In the genomic region with DNA sequence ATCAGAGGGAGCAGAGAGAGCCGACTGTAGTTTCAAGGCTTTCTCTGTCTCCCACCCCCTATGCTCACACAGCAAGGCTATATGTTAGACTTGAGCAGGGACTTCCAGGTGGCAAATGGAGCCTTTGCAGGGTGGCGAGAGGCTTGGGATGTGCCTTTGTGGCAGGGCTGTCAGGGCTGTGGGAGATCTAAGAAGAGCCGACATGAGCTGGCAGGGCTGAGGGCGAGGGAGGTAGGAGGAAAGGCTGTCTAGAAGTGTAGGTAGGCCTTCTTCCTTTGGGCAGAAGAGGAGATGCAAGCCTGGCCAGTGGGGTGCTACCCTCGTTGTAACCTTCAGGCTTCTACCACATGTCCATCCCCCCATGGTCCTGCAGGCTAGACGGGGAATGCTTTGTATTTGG, we compare ENCODE assay signal across 12 cellular contexts. TPM values are rescaled to one million over a fixed set of nuclear protein-coding genes. Genes with fewer than 3 reads are reported as not detected.
DNase-seq lines count a peak whose midpoint lies in the region; ATAC-seq and TF ChIP-seq lines count a peak whose summit lies in the region.
"Had no signal": no experiment of that assay in that cellular context is flagged by ENCODE, and none has a peak within 500 bp of the region (broad histone marks: within the 10 kb centered on the region; RNA-seq: fewer than 3 reads in every experiment).

No MANE protein-coding gene starts in this region.

- TF ChIP-seq CTCF in GM23338 (conservative IDR thresholded peaks at IDR 0.05; ENCODE audit: low read depth in 2 of 2) (no peak), WTC11 (IDR thresholded peaks at IDR 0.05) (no peak), suprapubic skin (IDR thresholded peaks at IDR 0.05) (no peak), brain microvascular endothelial cell (IDR thresholded peaks at IDR 0.05; ENCODE audit: low read depth, low read length, missing control alignments) (no peak)

- H3K36me3 Mint-ChIP-seq in GM23338 (ENCODE audit: low read depth), result no peaks in the 10 kb centered on the region
- no peaks in the 10 kb centered on the region for H3K36me3 Mint-ChIP-seq in WTC11

- no peak overlapping the region for H3K27ac ChIP-seq in GM23338 (ENCODE audit: low read depth)
- peak overlapping the region; percentile 53 for H3K27ac ChIP-seq in mesenchymal stem cell (ENCODE audit: low read length, poor library complexity, severe bottlenecking)
- H3K27ac ChIP-seq in suprapubic skin, result peak overlapping the region; percentile 22
- no peak overlapping the region for H3K27ac ChIP-seq in brain microvascular endothelial cell
- H3K27ac ChIP-seq in SJCRH30, result no peak overlapping the region

- no peak overlapping the region for H4K8ac ChIP-seq in mesenchymal stem cell (ENCODE audit: low read length)

- peaks cover 76% of the 10 kb centered on the region for H3K4me1 Mint-ChIP-seq in GM23338
- H3K4me1 Mint-ChIP-seq in WTC11, result peaks cover 70% of the 10 kb centered on the region

- H3K9me3 Mint-ChIP-seq in GM23338, result no peaks in the 10 kb centered on the region; the same call in 2 of the 3 replicates
- H3K9me3 Mint-ChIP-seq in WTC11, result no peaks in the 10 kb centered on the region
- H3K9me3 Mint-ChIP-seq: activated naive CD4-positive, alpha-beta T cell treated with anti-CD3 and anti-CD28 coated beads for 36 hours had no signal

- no peak overlapping the region for H3K23ac ChIP-seq in mesenchymal stem cell (ENCODE audit: low read length in 2 of 2)

- H3K79me1 ChIP-seq in mesenchymal stem cell (replicated peaks; ENCODE audit: low read length, poor library complexity, severe bottlenecking), result no peaks in the 10 kb centered on the region

- no peak overlapping the region for H3K14ac ChIP-seq in mesenchymal stem cell (ENCODE audit: low read length in 2 of 2)

- H3K27me3 Mint-ChIP-seq in GM23338 (ENCODE audit: insufficient read depth, low read depth, poor library complexity) (peaks cover 26% of the 10 kb centered on the region), WTC11 (ENCODE audit: low read depth) (no peaks in the 10 kb centered on the region)

- H3K4ac ChIP-seq in mesenchymal stem cell (ENCODE audit: low read depth in 1 of 2, low read length in 2 of 2), result no peak overlapping the region

- H3K79me2 ChIP-seq in GM23338 (replicated peaks; ENCODE audit: insufficient read depth), result peaks cover 96% of the 10 kb centered on the region

- TF ChIP-seq EP300 in suprapubic skin (IDR thresholded peaks at IDR 0.05), result no peak

- H3K4me3 ChIP-seq in GM23338 (no peak overlapping the region), mesenchymal stem cell (ENCODE audit: insufficient read depth in 1 of 2, low read depth in 1 of 2, low read length in 2 of 2) (no peak overlapping the region), suprapubic skin (no peak overlapping the region), brain microvascular endothelial cell (ENCODE audit: low read depth, low read length) (no peak overlapping the region), SJCRH30 (no peak overlapping the region)
- H3K4me3 ChIP-seq: pancreas had no signal

- H2BK5ac ChIP-seq in mesenchymal stem cell (ENCODE audit: low read depth, low read length, poor library complexity, severe bottlenecking), result no peak overlapping the region

- H3K36me3 ChIP-seq in GM23338 (ENCODE audit: insufficient read depth), result no peaks in the 10 kb centered on the region
- H3K36me3 ChIP-seq in mesenchymal stem cell (ENCODE audit: control insufficient read depth in 1 of 2, insufficient read depth in 2 of 2, low read depth in 1 of 2, low read length in 2 of 2), result peaks cover 3 to 60% of the 10 kb centered on the region in 2 experiments
- H3K36me3 ChIP-seq in suprapubic skin, result no peaks in the 10 kb centered on the region
- no peaks in the 10 kb centered on the region for H3K36me3 ChIP-seq in brain microvascular endothelial cell (replicated peaks)
- peaks cover 3% of the 10 kb centered on the region; the same call in 1 of the 2 replicates for H3K36me3 ChIP-seq in SJCRH30
- H3K36me3 ChIP-seq: pancreas had no signal

- H3K4me1 ChIP-seq in GM23338 (ENCODE audit: insufficient read depth), result peaks cover 40% of the 10 kb centered on the region
- H3K4me1 ChIP-seq in mesenchymal stem cell (ENCODE audit: control insufficient read depth, insufficient read depth, low read depth, low read length), result peaks cover 91% of the 10 kb centered on the region
- peaks cover 90% of the 10 kb centered on the region for H3K4me1 ChIP-seq in suprapubic skin
- H3K4me1 ChIP-seq in SJCRH30, result peaks cover 34% of the 10 kb centered on the region

- POLR2A ChIA-PET in WTC11 (lab: Charles Lee), result interaction anchor here (0.9 kb wide), 1 partner anchor 13 kb away, joined by 3 read pairs; no protein-coding TSS in a partner anchor

- CTCF ChIA-PET in WTC11 (lab: Charles Lee), result interaction anchor here (0.9 to 2.4 kb wide), 2 partner anchors 102 to 112 kb away, joined by 5 to 12 read pairs; no protein-coding TSS in a partner anchor

- peaks cover 80% of the 10 kb centered on the region for H4K20me1 ChIP-seq in GM23338 (replicated peaks; ENCODE audit: insufficient read depth)

- no peak overlapping the region for H2BK12ac ChIP-seq in mesenchymal stem cell (ENCODE audit: low read length in 2 of 2)

- H3K9me2 ChIP-seq in GM23338 (ENCODE audit: insufficient read depth), result no peaks in the 10 kb centered on the region

- peak overlapping the region in 1 of 2 experiments; percentile 28 for H3K18ac ChIP-seq in mesenchymal stem cell (ENCODE audit: low read depth in 1 of 2, low read length in 2 of 2)

- 96% methylated on average over 5 of the region's 6 CpGs for WGBS in mesenchymal stem cell
- WGBS in suprapubic skin, result 84% methylated on average over 6 of the region's 6 CpGs

- no peaks in the 10 kb centered on the region for H3K27me3 ChIP-seq in GM23338 (ENCODE audit: insufficient read depth)
- H3K27me3 ChIP-seq in mesenchymal stem cell (ENCODE audit: control insufficient read depth in 1 of 2, insufficient read depth in 1 of 2, low read length in 2 of 2), result no peaks in the 10 kb centered on the region
- H3K27me3 ChIP-seq in suprapubic skin, result no peaks in the 10 kb centered on the region
- no peaks in the 10 kb centered on the region for H3K27me3 ChIP-seq in brain microvascular endothelial cell (replicated peaks)
- no peaks in the 10 kb centered on the region for H3K27me3 ChIP-seq in SJCRH30
- H3K27me3 ChIP-seq: pancreas had no signal

- H3F3A ChIP-seq in GM23338 (replicated peaks; ENCODE audit: low read depth), result peaks cover 8% of the 10 kb centered on the region

- in situ Hi-C loops in brain microvascular endothelial cell (cut with HindIII; ENCODE audit: low pct_ligation_motif_present, low sequenced_read_pairs), result no loop called here

- peak overlapping the region; percentile 30 for H2AK5ac ChIP-seq in mesenchymal stem cell (ENCODE audit: low read length, severe bottlenecking)

- no peak overlapping the region for H4K91ac ChIP-seq in mesenchymal stem cell (ENCODE audit: low read length)

- DNase-seq in GM23338 (ENCODE audit: low spot score), result no peak
- DNase-seq in WTC11 (ENCODE audit: low spot score), result no peak
- no peak for DNase-seq in mesenchymal stem cell
- no peak for DNase-seq in suprapubic skin (ENCODE audit: low spot score in 2 of 2)
- DNase-seq in brain microvascular endothelial cell, result no peak
- DNase-seq in dermis blood vessel endothelial cell, result no peak
- no peak for DNase-seq in SJCRH30
- DNase-seq: activated naive CD4-positive, alpha-beta T cell treated with anti-CD3 and anti-CD28 coated beads for 36 hours; mesendoderm; NCI-H187 treated with DMSO at 0.1 percent for 48 hours; NCI-H69 had no signal

- H3K27ac Mint-ChIP-seq in GM23338 (peak overlapping the region; percentile 35; the same call in 1 of the 2 replicates), WTC11 (peak overlapping the region; percentile 23)
- H3K27ac Mint-ChIP-seq: activated naive CD4-positive, alpha-beta T cell treated with anti-CD3 and anti-CD28 coated beads for 36 hours had no signal

- H3K4me2 ChIP-seq in GM23338 (peak overlapping the region; percentile 43; the same call in 1 of the 2 replicates), mesenchymal stem cell (ENCODE audit: low read length, poor library complexity, severe bottlenecking) (no peak overlapping the region)

- H2BK15ac ChIP-seq in mesenchymal stem cell (ENCODE audit: low read depth, poor library complexity, severe bottlenecking), result no peak overlapping the region

- no peak overlapping the region for H3K9ac ChIP-seq in mesenchymal stem cell (ENCODE audit: low read length)

- H3K9me3 ChIP-seq in mesenchymal stem cell (ENCODE audit: control insufficient read depth, low read length) (no peaks in the 10 kb centered on the region), suprapubic skin (no peaks in the 10 kb centered on the region), SJCRH30 (replicated peaks) (no peaks in the 10 kb centered on the region)
- H3K9me3 ChIP-seq: pancreas had no signal

- no peak for TF ChIP-seq POLR2A in suprapubic skin (IDR thresholded peaks at IDR 0.05)

- ATAC-seq in GM23338 (no peak), WTC11 (no peak)
- ATAC-seq: pancreas had no signal

- no peak overlapping the region for H2BK120ac ChIP-seq in mesenchymal stem cell (ENCODE audit: low read depth, low read length)

- H2AFZ ChIP-seq in GM23338 (no peak overlapping the region), mesenchymal stem cell (ENCODE audit: low read depth, low read length) (no peak overlapping the region)

- H3K4me3 Mint-ChIP-seq in GM23338 (peak overlapping the region; percentile 13; the same call in 1 of the 3 replicates), WTC11 (no peak overlapping the region)
- H3K4me3 Mint-ChIP-seq: activated naive CD4-positive, alpha-beta T cell treated with anti-CD3 and anti-CD28 coated beads for 36 hours had no signal

TF ChIP-seq in GM23338, 12 proteins besides CTCF, POLR2A, EP300 and RAD21:
- TF ChIP-seq ZNF114 (CRISPR knock-in tag; IDR thresholded peaks at IDR 0.05) (no peak), STAT1 (IDR thresholded peaks at IDR 0.05; ENCODE audit: unreplicated experiment) (no peak), EZH2 (IDR thresholded peaks at IDR 0.05; ENCODE audit: low read depth, unreplicated experiment) (no peak), CREB1 (CRISPR knock-in tag; IDR thresholded peaks at IDR 0.05; ENCODE audit: low read depth) (no peak), NANOG (IDR thresholded peaks at IDR 0.05; ENCODE audit: borderline replicate concordance) (no peak)

RNA-seq across cellular contexts. Expression of gene CXXC5, which starts 15.1 kb away (rescaled TPM):
- 97.9 and 111 TPM in 2 replicates for total RNA-seq in GM23338 (2014; rRNA removed; shearing (Covaris generic))
- polyA plus RNA-seq in GM23338 (2016; fragmentation: Nextera tagmentation; extraction: Ambion mirVana), result 63.3 and 65.0 TPM in 2 replicates
- total RNA-seq in WTC11 (2021) (77.5 to 97.2 TPM (median 78.0 TPM) in 3 replicates), suprapubic skin (10 to 100 TPM; 21.8 to 40.6 (median 30.1) TPM), dermis blood vessel endothelial cell (29.6 and 36.1 TPM in 2 replicates)
- 75.1 TPM for polyA plus RNA-seq in mesenchymal stem cell (2013, experiment 1 of 2)
- 76.7 TPM for polyA plus RNA-seq in mesenchymal stem cell (2013, experiment 2 of 2)
- total RNA-seq in SJCRH30 (2014; rRNA removed; shearing (Covaris generic)), result 76.8 and 81.4 TPM in 2 replicates

Comparison
In these comparisons a context has a peak if more than half of its experiments do, and no peak if none do; other contexts are left out.
1. H3K27ac ChIP-seq: peak in mesenchymal stem cell (single experiment) and suprapubic skin (single experiment); none in GM23338 (single experiment), brain microvascular endothelial cell (single experiment) and SJCRH30 (single experiment).